In genomic region chr12:38110026-38110699, GRCh38 we compare ENCODE assay signal across 31 cellular contexts.
"Had no signal": no experiment of that assay in that cellular context is flagged by ENCODE, and none has a peak within 500 bp of the region (broad histone marks: within the 10 kb centered on the region; RNA-seq: fewer than 3 reads in every experiment).

No MANE protein-coding gene starts in this region.

- H3K9me3 Mint-ChIP-seq: activated CD4-positive, alpha-beta memory T cell treated with anti-CD3 and anti-CD28 coated beads for 36 hours; activated CD4-positive, alpha-beta T cell treated with anti-CD3 and anti-CD28 coated beads, Interleukin-2, amount 10 ng/mL, durations not matched to agents 7 days and 5 days; activated naive CD8-positive, alpha-beta T cell treated with anti-CD3 and anti-CD28 coated beads, Interleukin-2, amount 50 U/mL, for 24 hours; activated T-cell treated with anti-CD3 and anti-CD28 coated beads, Interleukin-2, amount 50 U/mL, for 4 hours; T-cell had no signal

- DNase-seq: activated CD4-positive, alpha-beta memory T cell treated with anti-CD3 and anti-CD28 coated beads for 36 hours; activated CD4-positive, alpha-beta T cell treated with anti-CD3 and anti-CD28 coated beads, Interleukin-2, amount 10 ng/mL, durations not matched to agents 7 days and 5 days; activated CD4-positive, CD25-positive, alpha-beta regulatory T cell; activated CD8-positive, alpha-beta memory T cell treated with anti-CD3 and anti-CD28 coated beads for 24 hours; activated effector memory CD4-positive, alpha-beta T cell treated with anti-CD3 and anti-CD28 coated beads, Interleukin-2, amount 50 U/mL, for 16 hours; activated naive CD4-positive, alpha-beta T cell treated with Interleukin-2 at 50 U/mL for 16 hours; activated naive CD8-positive, alpha-beta T cell treated with anti-CD3 and anti-CD28 coated beads, Interleukin-2, amount 50 U/mL, for 24 hours; activated T-cell treated with anti-CD3 and anti-CD28 coated beads, Interleukin-2, amount 50 U/mL, for 4 hours; amniotic stem cell; body of pancreas; Kasumi-1; NCI-H1092; NCI-H1417 treated with DMSO at 0.1 percent for 48 hours; NCI-H1694; NCI-H2029; NCI-H2107; NCI-H2171 treated with DMSO at 0.1 percent for 48 hours; NCI-H226; NCI-H526; NCI-H774; OCI-M1; T-cell; T-helper 2 cell; T1000 had no signal

- H3K27ac ChIP-seq: ascending aorta, body of pancreas, cardiac muscle cell, SK-N-MC, VCaP had no signal

- H3K27me3 ChIP-seq: ascending aorta, body of pancreas, cardiac muscle cell had no signal

- H3K9me3 ChIP-seq: ascending aorta, body of pancreas had no signal

- H3K27ac Mint-ChIP-seq: activated CD4-positive, alpha-beta memory T cell treated with anti-CD3 and anti-CD28 coated beads for 36 hours; activated CD4-positive, alpha-beta T cell treated with anti-CD3 and anti-CD28 coated beads, Interleukin-2, amount 10 ng/mL, durations not matched to agents 7 days and 5 days; activated naive CD4-positive, alpha-beta T cell treated with anti-CD3 and anti-CD28 coated beads, Interleukin-2, amount 50 U/mL, for 72 hours; activated naive CD8-positive, alpha-beta T cell treated with anti-CD3 and anti-CD28 coated beads, Interleukin-2, amount 50 U/mL, for 24 hours; T-cell had no signal

- H3K4me1 Mint-ChIP-seq: activated CD4-positive, alpha-beta T cell treated with anti-CD3 and anti-CD28 coated beads, Interleukin-2, amount 10 ng/mL, durations not matched to agents 7 days and 5 days; activated naive CD8-positive, alpha-beta T cell treated with anti-CD3 and anti-CD28 coated beads, Interleukin-2, amount 50 U/mL, for 24 hours; T-cell had no signal

- H3K36me3 ChIP-seq: ascending aorta, cardiac muscle cell had no signal

- H3K4me3 Mint-ChIP-seq: activated CD4-positive, alpha-beta memory T cell treated with anti-CD3 and anti-CD28 coated beads for 36 hours; activated CD4-positive, alpha-beta T cell treated with anti-CD3 and anti-CD28 coated beads, Interleukin-2, amount 10 ng/mL, durations not matched to agents 7 days and 5 days; activated naive CD8-positive, alpha-beta T cell treated with anti-CD3 and anti-CD28 coated beads, Interleukin-2, amount 50 U/mL, for 24 hours; activated T-cell treated with anti-CD3 and anti-CD28 coated beads, Interleukin-2, amount 50 U/mL, for 4 hours; T-cell had no signal

- H3K4me1 ChIP-seq: ascending aorta had no signal

- H3K36me3 Mint-ChIP-seq: activated CD4-positive, alpha-beta memory T cell treated with anti-CD3 and anti-CD28 coated beads for 36 hours; activated naive CD4-positive, alpha-beta T cell treated with anti-CD3 and anti-CD28 coated beads, Interleukin-2, amount 50 U/mL, for 72 hours; T-cell had no signal

- ATAC-seq: activated naive CD4-positive, alpha-beta T cell treated with anti-CD3 and anti-CD28 coated beads, Interleukin-2, amount 50 U/mL, for 72 hours; activated naive CD8-positive, alpha-beta T cell treated with anti-CD3 and anti-CD28 coated beads, Interleukin-2, amount 50 U/mL, for 24 hours; activated T-cell treated with anti-CD3 and anti-CD28 coated beads, Interleukin-2, amount 50 U/mL, for 4 hours; body of pancreas; K562; Right ventricle myocardium inferior; T-cell had no signal

- H3K27me3 Mint-ChIP-seq: activated CD4-positive, alpha-beta memory T cell treated with anti-CD3 and anti-CD28 coated beads for 36 hours; activated CD4-positive, alpha-beta T cell treated with anti-CD3 and anti-CD28 coated beads, Interleukin-2, amount 10 ng/mL, durations not matched to agents 7 days and 5 days; activated naive CD8-positive, alpha-beta T cell treated with anti-CD3 and anti-CD28 coated beads, Interleukin-2, amount 50 U/mL, for 24 hours had no signal

- H3K4me3 ChIP-seq: ascending aorta, body of pancreas, cardiac muscle cell, K562, SK-N-MC had no signal
